Comparison of ENCODE assay signal across 16 cellular contexts in the genomic region with DNA sequence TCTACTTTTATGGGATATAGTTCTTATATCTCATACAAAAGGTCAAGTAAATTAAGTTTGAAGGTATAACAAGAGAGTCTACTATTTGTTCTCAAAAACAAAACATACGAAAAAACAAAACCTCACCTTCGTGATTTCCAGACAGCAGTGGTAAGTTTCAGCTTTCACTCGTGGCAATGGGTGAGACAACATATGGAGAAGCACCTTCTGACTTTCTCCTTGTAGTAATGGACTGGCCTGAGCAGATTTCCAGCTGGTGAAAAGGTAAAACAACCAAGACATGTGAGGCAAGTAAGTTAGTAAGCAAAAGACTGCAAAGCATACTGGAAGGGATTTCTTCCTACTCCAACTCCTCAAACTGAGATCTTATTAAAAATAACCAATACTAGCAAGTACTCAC. TPM values are rescaled to one million over a fixed set of nuclear protein-coding genes. Genes with fewer than 3 reads are reported as not detected.
DNase-seq lines count a peak whose midpoint lies in the region; ATAC-seq, FAIRE-seq and TF ChIP-seq lines count a peak whose summit lies in the region.
"Had no signal": no experiment of that assay in that cellular context is flagged by ENCODE, and none has a peak within 500 bp of the region (broad histone marks: within the 10 kb centered on the region; RNA-seq: fewer than 3 reads in every experiment).

No MANE protein-coding gene starts in this region.

- DNase-seq in HFFc6 (no peak), right lobe of liver (no peak), small intestine (no peak), BE2C (no peak), NCI-H2081 (lab: John Stamatoyannopoulos, UW) (no peak)
- DNase-seq: activated CD8-positive, alpha-beta memory T cell treated with anti-CD3 and anti-CD28 coated beads, Interleukin-2, amount 50 U/mL, for 4 hours; anterior cingulate cortex; effector memory CD4-positive, alpha-beta T cell; head of caudate nucleus; mesendoderm; NCI-H345; tibial artery had no signal

- peaks cover 22% of the 10 kb centered on the region for H3K4me1 Mint-ChIP-seq in HFFc6 (ENCODE audit: low read depth)
- H3K4me1 Mint-ChIP-seq in activated T-helper 17 cell treated with anti-CD3 and anti-CD28 coated beads, Interleukin-2, amount 50 U/mL, for 72 hours, result no peaks in the 10 kb centered on the region

- H3K27ac ChIP-seq in right lobe of liver (peak overlapping the region in 2 of 3 donors; percentile 56 to 63), small intestine (ENCODE audit: low read depth in 1 of 2, low read length in 1 of 2) (no peak overlapping the region)
- H3K27ac ChIP-seq: C4-2B, tibial artery had no signal

- intact Hi-C loops in right lobe of liver (cut with DNase I), result no loop called here

- 16% methylated on average over 3 of the region's 3 CpGs for WGBS in right lobe of liver (ENCODE audit: insufficient coverage, low coverage, low lambda C conversion rate, missing lambda C conversion rate)
- WGBS in small intestine, 3 donors, result 62 to 90% (median 82%) methylated on average over 3 of the region's 3 CpGs

- peak overlapping the region; percentile 15; the same call in 1 of the 2 replicates for H3K27ac Mint-ChIP-seq in HFFc6
- no peak overlapping the region for H3K27ac Mint-ChIP-seq in activated T-helper 17 cell treated with anti-CD3 and anti-CD28 coated beads, Interleukin-2, amount 50 U/mL, for 72 hours

- no peaks in the 10 kb centered on the region for H3K9me3 ChIP-seq in right lobe of liver
- H3K9me3 ChIP-seq in small intestine (ENCODE audit: control insufficient read depth, low read depth), result no peaks in the 10 kb centered on the region
- no peaks in the 10 kb centered on the region for H3K9me3 ChIP-seq in BE2C
- H3K9me3 ChIP-seq: tibial artery had no signal

- H3K4me3 ChIP-seq in right lobe of liver (peak overlapping the region in 2 of 3 donors; percentile 19 to 22), small intestine (ENCODE audit: low read depth in 1 of 2, low read length in 2 of 2) (no peak overlapping the region), BE2C (ENCODE audit: low read depth, low read length) (no peak overlapping the region)
- H3K4me3 ChIP-seq: tibial artery had no signal

- TF ChIP-seq CTCF in HFFc6 (IDR thresholded peaks at IDR 0.05), result no peak
- no peak for TF ChIP-seq CTCF in right lobe of liver (IDR thresholded peaks at IDR 0.05)
- TF ChIP-seq CTCF in BE2C (IDR thresholded peaks at IDR 0.05; ENCODE audit: low read depth, low read length), result no peak

- no peak for FAIRE-seq in small intestine (lab: Jason Lieb, UNC)

- H3K27me3 Mint-ChIP-seq in HFFc6 (ENCODE audit: insufficient read depth), result no peaks in the 10 kb centered on the region
- no peaks in the 10 kb centered on the region for H3K27me3 Mint-ChIP-seq in activated T-helper 17 cell treated with anti-CD3 and anti-CD28 coated beads, Interleukin-2, amount 50 U/mL, for 72 hours

- H3K9me3 Mint-ChIP-seq in HFFc6, result no peaks in the 10 kb centered on the region
- peaks cover 5% of the 10 kb centered on the region for H3K9me3 Mint-ChIP-seq in activated T-helper 17 cell treated with anti-CD3 and anti-CD28 coated beads, Interleukin-2, amount 50 U/mL, for 72 hours

- H3K36me3 ChIP-seq in right lobe of liver (no peaks in the 10 kb centered on the region), small intestine (ENCODE audit: control insufficient read depth in 2 of 2, insufficient read depth in 2 of 2, low read length in 2 of 2) (peaks cover 0 to 2% of the 10 kb centered on the region in 2 donors), BE2C (0 out of 2 replicates have a peak, but pooled peaks cover 4% of the 10 kb centered on the region)

- H3K36me3 Mint-ChIP-seq in HFFc6 (ENCODE audit: low read depth), result peaks cover 31% of the 10 kb centered on the region
- peaks cover 67% of the 10 kb centered on the region for H3K36me3 Mint-ChIP-seq in activated T-helper 17 cell treated with anti-CD3 and anti-CD28 coated beads, Interleukin-2, amount 50 U/mL, for 72 hours (ENCODE audit: low read depth)

- ATAC-seq in GM18868 (IDR thresholded peaks at IDR 0.05; ENCODE audit: unreplicated experiment), result peak; percentile 76
- peak; percentile 84 for ATAC-seq in HG03432 (IDR thresholded peaks at IDR 0.05; ENCODE audit: unreplicated experiment)
- peak; percentile 54 to 64 (median 60) for ATAC-seq in right lobe of liver
- ATAC-seq in activated T-helper 17 cell treated with anti-CD3 and anti-CD28 coated beads, Interleukin-2, amount 50 U/mL, for 72 hours (replicated peaks), result no peak

- H3K4me1 ChIP-seq in right lobe of liver, result peaks cover 0 to 7% (median 0%) of the 10 kb centered on the region in 4 donors
- H3K4me1 ChIP-seq in small intestine (ENCODE audit: control insufficient read depth in 2 of 2, insufficient read depth in 1 of 2, low read depth in 1 of 2, low read length in 1 of 2), result no peaks in the 10 kb centered on the region
- H3K4me1 ChIP-seq in BE2C, result no peaks in the 10 kb centered on the region

- H3K4me3 Mint-ChIP-seq in HFFc6, result no peak overlapping the region
- H3K4me3 Mint-ChIP-seq in activated T-helper 17 cell treated with anti-CD3 and anti-CD28 coated beads, Interleukin-2, amount 50 U/mL, for 72 hours, result no peak overlapping the region

- no peaks in the 10 kb centered on the region for H3K27me3 ChIP-seq in right lobe of liver
- H3K27me3 ChIP-seq in small intestine (ENCODE audit: control insufficient read depth in 2 of 2, insufficient read depth in 2 of 2, low read length in 2 of 2), result no peaks in the 10 kb centered on the region
- no peaks in the 10 kb centered on the region for H3K27me3 ChIP-seq in BE2C
- H3K27me3 ChIP-seq: tibial artery had no signal

- TF ChIP-seq POLR2A in right lobe of liver (IDR thresholded peaks at IDR 0.05), result no peak

RNA-seq across cellular contexts. Expression of a gene that starts 39.6 kb away (rescaled TPM):
- 10 to 100 TPM in 4 of 6 experiments, 1 to 10 TPM in 2; 7.7 to 15.9 (median 11.7) TPM for total RNA-seq in HFFc6 (2021; fragmentation: NEBNext Ultra II Directional; extraction: Animal tissue kit (Norgen Biotek cat#: 25700))
- total RNA-seq in right lobe of liver, result 1 to 10 TPM; 2.3 to 7.4 (median 6.5) TPM
- total RNA-seq in activated T-helper 17 cell treated with anti-CD3 and anti-CD28 coated beads, Interleukin-2, amount 50 U/mL, for 72 hours, result 10 to 100 TPM; 36.4 to 45.6 TPM
- 1 to 10 TPM in 2 of 3 donors, under 1 TPM in 1; 0.89 to 3.7 (median 1.1) TPM for polyA plus RNA-seq in small intestine
- polyA plus RNA-seq in BE2C (2012; ENCODE audit: insufficient read depth, insufficient read length, low read depth), result 5.2 TPM

Comparison
In these comparisons a context has a peak if more than half of its experiments do, and no peak if none do; other contexts are left out.
1. H3K27ac ChIP-seq: peak in right lobe of liver (2 of 3); none in small intestine (0 of 2).
2. H3K4me3 ChIP-seq: peak in right lobe of liver (2 of 3); none in small intestine (0 of 2) and BE2C (single experiment).